16 cellular contexts compared by ENCODE assay signal in genomic region chr14:68638817-68639517, GRCh38.
A peak's percentile ranks its signal among the peaks of the same experiment; 100 is the strongest.
DNase-seq lines count a peak whose midpoint lies in the region; ATAC-seq and TF ChIP-seq lines count a peak whose summit lies in the region.
"Had no signal": no experiment of that assay in that cellular context is flagged by ENCODE, and none has a peak within 500 bp of the region (broad histone marks: within the 10 kb centered on the region; RNA-seq: fewer than 3 reads in every experiment).

No MANE protein-coding gene starts in this region.

- POLR2A ChIA-PET in activated CD4-positive, alpha-beta T cell treated with anti-CD3 and anti-CD28 coated beads, Interleukin-2, amount 10 ng/mL, durations not matched to agents 7 days and 5 days (lab: Charles Lee): no interaction called here

- no peaks in the 10 kb centered on the region for H3K27me3 ChIP-seq in sigmoid colon

- intact Hi-C loops in cardiac septum (cut with DNase I): loop anchor here (5.0 kb wide), 1 partner anchor 43 kb away; no protein-coding TSS in a partner anchor
- intact Hi-C loops in left ventricle myocardium superior (cut with micrococcal nuclease): no loop called here
- intact Hi-C loops in sigmoid colon (cut with DNase I): no loop called here

- H3K4me3 Mint-ChIP-seq in activated CD4-positive, alpha-beta T cell treated with anti-CD3 and anti-CD28 coated beads, Interleukin-2, amount 10 ng/mL, durations not matched to agents 7 days and 5 days: no peak overlapping the region
- H3K4me3 Mint-ChIP-seq: activated CD4-positive, alpha-beta T cell treated with anti-CD3 and anti-CD28 coated beads for 36 hours; activated T-helper 1 cell treated with anti-CD3 and anti-CD28 coated beads, Interleukin-12 subunit alpha, Interleukin-12 subunit beta, Interleukin-2, Interleukin-4 antibody, amounts not matched to agents 30 ng/mL and 10 ng/mL and 1 ng/mL, durations not matched to agents 14 hours and 24 hours and 36 hours; T-helper 1 cell treated with Interleukin-12 subunit alpha and Interleukin-12 subunit beta and Interleukin-4 antibody, amounts not matched to agents 30 μg/mL and 1 μg/mL, for 36 hours had no signal

- peaks cover 3% of the 10 kb centered on the region for H3K36me3 Mint-ChIP-seq in activated CD4-positive, alpha-beta T cell treated with anti-CD3 and anti-CD28 coated beads, Interleukin-2, amount 10 ng/mL, durations not matched to agents 7 days and 5 days (ENCODE audit: low read depth)

- peaks cover 17% of the 10 kb centered on the region for H3K9me3 Mint-ChIP-seq in activated CD4-positive, alpha-beta T cell treated with anti-CD3 and anti-CD28 coated beads, Interleukin-2, amount 10 ng/mL, durations not matched to agents 7 days and 5 days

- DNase-seq in cardiac septum (ENCODE audit: low spot score): peak; percentile 47
- DNase-seq in left ventricle myocardium superior: no peak
- peak; percentile 57 for DNase-seq in left kidney (ENCODE audit: low read depth, low spot score)
- no peak for DNase-seq in sigmoid colon
- no peak for DNase-seq in activated CD4-positive, alpha-beta T cell treated with anti-CD3 and anti-CD28 coated beads, Interleukin-2, amount 10 ng/mL, durations not matched to agents 7 days and 5 days
- no peak for DNase-seq in Ammon's horn (ENCODE audit: low spot score)
- DNase-seq: ACHN; activated CD4-positive, alpha-beta T cell treated with anti-CD3 and anti-CD28 coated beads for 36 hours; KBM-7; mucosa of descending colon; NCI-H146; NCI-H510A had no signal

- TF ChIP-seq POLR2A in sigmoid colon (IDR thresholded peaks at IDR 0.05): no peak

- 65 to 74% methylated on average over 6 of the region's 6 CpGs for WGBS in sigmoid colon, 2 donors

- no peaks in the 10 kb centered on the region for H3K36me3 ChIP-seq in sigmoid colon

- no peak overlapping the region for H3K27ac Mint-ChIP-seq in activated CD4-positive, alpha-beta T cell treated with anti-CD3 and anti-CD28 coated beads, Interleukin-2, amount 10 ng/mL, durations not matched to agents 7 days and 5 days
- H3K27ac Mint-ChIP-seq: activated CD4-positive, alpha-beta T cell treated with anti-CD3 and anti-CD28 coated beads for 36 hours; activated T-helper 1 cell treated with anti-CD3 and anti-CD28 coated beads, Interleukin-12 subunit alpha, Interleukin-12 subunit beta, Interleukin-2, Interleukin-4 antibody, amounts not matched to agents 30 ng/mL and 10 ng/mL and 1 ng/mL, durations not matched to agents 14 hours and 24 hours and 36 hours; T-helper 1 cell treated with Interleukin-12 subunit alpha and Interleukin-12 subunit beta and Interleukin-4 antibody, amounts not matched to agents 30 μg/mL and 1 μg/mL, for 36 hours had no signal

- TF ChIP-seq EP300 in sigmoid colon (IDR thresholded peaks at IDR 0.05): no peak

- no peak overlapping the region for H3K4me3 ChIP-seq in sigmoid colon
- H3K4me3 ChIP-seq: mucosa of descending colon had no signal

- H3K4me1 Mint-ChIP-seq in activated CD4-positive, alpha-beta T cell treated with anti-CD3 and anti-CD28 coated beads, Interleukin-2, amount 10 ng/mL, durations not matched to agents 7 days and 5 days: no peaks in the 10 kb centered on the region
- H3K4me1 Mint-ChIP-seq: activated CD4-positive, alpha-beta T cell treated with anti-CD3 and anti-CD28 coated beads for 36 hours had no signal

- H3K27ac ChIP-seq in sigmoid colon: peak overlapping the region; percentile 69 to 78 (median 76)

- ATAC-seq in left ventricle myocardium superior (no peak), HG03439 (IDR thresholded peaks at IDR 0.05; ENCODE audit: unreplicated experiment) (no peak), GM21576 (IDR thresholded peaks at IDR 0.05; ENCODE audit: unreplicated experiment) (no peak)
- ATAC-seq: activated CD4-positive, alpha-beta T cell treated with anti-CD3 and anti-CD28 coated beads for 36 hours; mucosa of descending colon had no signal

- no peak for TF ChIP-seq CTCF in sigmoid colon (IDR thresholded peaks at IDR 0.05)

- H3K4me1 ChIP-seq in sigmoid colon: peaks cover 0 to 45% (median 26%) of the 10 kb centered on the region in 4 donors

- CTCF ChIA-PET in activated CD4-positive, alpha-beta T cell treated with anti-CD3 and anti-CD28 coated beads, Interleukin-2, amount 10 ng/mL, durations not matched to agents 7 days and 5 days (lab: Charles Lee): interaction anchor here (0.9 to 1.7 kb wide), 3 partner anchors 10 to 178 kb away, joined by 3 read pairs; no protein-coding TSS in a partner anchor

- no peaks in the 10 kb centered on the region for H3K9me3 ChIP-seq in sigmoid colon

- H3K27me3 Mint-ChIP-seq in activated CD4-positive, alpha-beta T cell treated with anti-CD3 and anti-CD28 coated beads, Interleukin-2, amount 10 ng/mL, durations not matched to agents 7 days and 5 days: no peaks in the 10 kb centered on the region
- H3K27me3 Mint-ChIP-seq: activated CD4-positive, alpha-beta T cell treated with anti-CD3 and anti-CD28 coated beads for 36 hours had no signal

Comparison
In these comparisons a context has a peak if more than half of its experiments do, and no peak if none do; other contexts are left out.
1. DNase-seq: peak in cardiac septum (single experiment) and left kidney (single experiment); none in left ventricle myocardium superior (single experiment), sigmoid colon (single experiment), activated CD4-positive, alpha-beta T cell treated with anti-CD3 and anti-CD28 coated beads, Interleukin-2, amount 10 ng/mL, durations not matched to agents 7 days and 5 days (single experiment) and Ammon's horn (single experiment).